Comparison of ENCODE assay signal across 8 cellular contexts in the genomic region with DNA sequence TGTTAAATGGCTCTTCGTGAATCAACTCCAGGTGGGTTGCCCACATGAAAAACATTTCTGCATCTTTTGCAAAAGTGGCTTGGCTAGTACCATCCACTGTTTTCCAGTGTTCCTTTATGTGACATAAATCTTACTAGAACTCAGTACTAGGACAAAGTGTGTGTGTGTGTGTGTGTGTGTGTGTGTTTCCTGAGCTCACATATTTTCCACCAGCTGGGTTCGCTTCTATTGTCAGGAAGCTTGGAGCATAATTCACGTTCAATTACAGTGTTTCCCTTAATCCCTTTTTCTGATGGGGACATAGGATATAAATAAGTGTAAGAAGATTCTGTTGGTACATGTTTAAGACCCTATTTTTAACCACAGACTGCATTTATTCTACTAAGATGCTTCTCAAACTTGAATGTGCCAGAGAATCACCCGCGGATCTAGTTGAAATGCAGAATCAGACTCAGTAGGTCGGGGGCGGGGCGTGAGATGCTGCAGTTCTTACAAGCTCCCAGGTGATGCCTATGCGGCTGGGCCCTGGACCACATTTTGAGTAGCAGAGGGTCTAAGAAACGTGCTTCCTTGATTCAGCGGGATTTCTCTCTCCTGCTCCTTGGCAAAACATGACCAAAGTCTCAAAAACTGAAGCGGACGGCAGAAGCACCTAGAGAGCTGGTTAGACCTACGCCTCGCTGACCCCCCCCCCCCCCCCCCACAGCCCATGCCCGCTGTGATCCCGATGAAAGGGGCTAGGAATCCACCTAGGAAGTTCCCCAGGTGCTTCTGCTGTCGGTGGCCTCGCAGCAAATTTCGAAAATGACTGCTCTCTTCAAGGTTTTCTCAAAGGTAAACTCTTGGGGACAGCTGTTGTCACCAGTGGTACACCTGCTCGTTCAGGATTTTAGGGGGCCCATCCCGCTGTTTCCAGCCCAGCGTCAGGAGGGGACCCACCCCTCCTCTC. TPM values are rescaled to one million over a fixed set of nuclear protein-coding genes. Genes with fewer than 3 reads are reported as not detected.
DNase-seq lines count a peak whose midpoint lies in the region; TF ChIP-seq lines count a peak whose summit lies in the region.

No MANE protein-coding gene starts in this region.

- H3K9me3 Mint-ChIP-seq in T-helper 2 cell treated with Interferon-gamma antibody and Interleukin-4, amounts not matched to agents 5 μg/mL and 100 μg/mL, for 36 hours: no peaks in the 10 kb centered on the region

- H3K36me3 ChIP-seq in HUES48 (ENCODE audit: control insufficient read depth, insufficient read depth, low read length) (0 out of 2 replicates have a peak, but pooled peaks cover 5% of the 10 kb centered on the region), brain microvascular endothelial cell (replicated peaks) (no peaks in the 10 kb centered on the region)

- H3K36me3 Mint-ChIP-seq in T-helper 2 cell treated with Interferon-gamma antibody and Interleukin-4, amounts not matched to agents 5 μg/mL and 100 μg/mL, for 36 hours (ENCODE audit: low read depth): no peaks in the 10 kb centered on the region

- H3K27ac Mint-ChIP-seq in T-helper 2 cell treated with Interferon-gamma antibody and Interleukin-4, amounts not matched to agents 5 μg/mL and 100 μg/mL, for 36 hours: peak overlapping the region; percentile 63

- H3K4me1 Mint-ChIP-seq in T-helper 2 cell treated with Interferon-gamma antibody and Interleukin-4, amounts not matched to agents 5 μg/mL and 100 μg/mL, for 36 hours (ENCODE audit: low read depth): peaks cover 2% of the 10 kb centered on the region

- H3K27ac ChIP-seq in HUES48 (ENCODE audit: low read depth, low read length) (peak overlapping the region; percentile 76), brain microvascular endothelial cell (peak overlapping the region; percentile 58), layer of hippocampus (ENCODE audit: low read depth, low read length) (peak overlapping the region; percentile 62)

- no peak for TF ChIP-seq CTCF in brain microvascular endothelial cell (IDR thresholded peaks at IDR 0.05; ENCODE audit: low read depth, low read length, missing control alignments)

- H3K4me3 ChIP-seq in HUES48 (ENCODE audit: low read depth, low read length) (peak overlapping the region; percentile 76), brain microvascular endothelial cell (ENCODE audit: low read depth, low read length) (peak overlapping the region; percentile 61)

- H3K27me3 Mint-ChIP-seq in T-helper 2 cell treated with Interferon-gamma antibody and Interleukin-4, amounts not matched to agents 5 μg/mL and 100 μg/mL, for 36 hours (ENCODE audit: low read depth): peaks cover 13% of the 10 kb centered on the region

- in situ Hi-C loops in brain microvascular endothelial cell (cut with HindIII; ENCODE audit: low pct_ligation_motif_present, low sequenced_read_pairs): no loop called here

- H3K4me3 Mint-ChIP-seq in T-helper 2 cell treated with Interferon-gamma antibody and Interleukin-4, amounts not matched to agents 5 μg/mL and 100 μg/mL, for 36 hours: peak overlapping the region; percentile 80

- DNase-seq in ELR (ENCODE audit: low read depth) (peak; percentile 35), brain microvascular endothelial cell (no peak), mucosa of gallbladder (ENCODE audit: low spot score) (no peak), cerebellum (ENCODE audit: low spot score) (no peak)
- DNase-seq in T-helper 2 cell treated with Interferon-gamma antibody and Interleukin-4, amounts not matched to agents 5 μg/mL and 100 μg/mL, for 36 hours (ENCODE audit: low spot score): peak; percentile 18
- peak; percentile 22 for DNase-seq in stimulated activated CD4-positive, alpha-beta T cell treated with anti-CD3 and anti-CD28 coated beads, Interleukin-2, amount 100 ng/mL, for 4 hours (ENCODE audit: low read depth)

- no peaks in the 10 kb centered on the region for H3K27me3 ChIP-seq in HUES48 (ENCODE audit: control insufficient read depth, insufficient read depth, low read length)
- H3K27me3 ChIP-seq in brain microvascular endothelial cell (replicated peaks): no peaks in the 10 kb centered on the region
- no peaks in the 10 kb centered on the region for H3K27me3 ChIP-seq in layer of hippocampus (ENCODE audit: control insufficient read depth, insufficient read depth, low read length)

- H3K9me3 ChIP-seq in HUES48 (ENCODE audit: control insufficient read depth, insufficient read depth, low read length): peaks cover 3% of the 10 kb centered on the region; the same call in 1 of the 2 replicates

- H3K4me1 ChIP-seq in HUES48 (ENCODE audit: control insufficient read depth, insufficient read depth, low read length): peaks cover 28% of the 10 kb centered on the region

- H3K9ac ChIP-seq in HUES48 (ENCODE audit: low read depth, low read length): peak overlapping the region; percentile 81

RNA-seq across cellular contexts. Expression of a gene that starts 0.8 kb away (rescaled TPM):
- total RNA-seq in mucosa of gallbladder: 35.2 TPM
- total RNA-seq in cerebellum: 31.4 TPM

Comparison
In these comparisons a context has a peak if more than half of its experiments do, and no peak if none do; other contexts are left out.
1. DNase-seq: peak in ELR (single experiment), T-helper 2 cell treated with Interferon-gamma antibody and Interleukin-4, amounts not matched to agents 5 μg/mL and 100 μg/mL, for 36 hours (single experiment) and stimulated activated CD4-positive, alpha-beta T cell treated with anti-CD3 and anti-CD28 coated beads, Interleukin-2, amount 100 ng/mL, for 4 hours (single experiment); none in brain microvascular endothelial cell (single experiment), mucosa of gallbladder (single experiment) and cerebellum (single experiment).
2. Peak in every context shown above with its lines, with median percentiles within 50 percentile points of each other: H3K27ac ChIP-seq.